Comparison of ENCODE assay signal across 1 cellular context in genomic region chr11:102451041-102451692, GRCh38.
TF ChIP-seq lines count a peak whose summit lies in the region.

No MANE protein-coding gene starts in this region.

TF ChIP-seq in K562, 482 proteins besides CTCF, POLR2A, EP300 and RAD21 (continued from another document):
- TF ChIP-seq RREB1 (CRISPR knock-in tag; IDR thresholded peaks at IDR 0.05) (no peak), SAP30 (IDR thresholded peaks at IDR 0.05; ENCODE audit: borderline replicate concordance, insufficient read depth, low read depth, low read length, poor library complexity, severe bottlenecking) (no peak), ZBTB43 (CRISPR knock-in tag; IDR thresholded peaks at IDR 0.05) (no peak), ARID3B (CRISPR knock-in tag; IDR thresholded peaks at IDR 0.05; ENCODE audit: borderline replicate concordance) (no peak), ID3 (CRISPR knock-in tag; IDR thresholded peaks at IDR 0.05) (no peak), ID3 (tag; IDR thresholded peaks at IDR 0.05) (no peak), GABPB2 (CRISPR knock-in tag; conservative IDR thresholded peaks at IDR 0.05) (no peak), MTF1 (CRISPR knock-in tag; IDR thresholded peaks at IDR 0.05; ENCODE audit: borderline replicate concordance) (no peak), DDX20 (tag; IDR thresholded peaks at IDR 0.05; ENCODE audit: low read depth) (no peak), RNF2 (IDR thresholded peaks at IDR 0.05) (no peak), BCOR (IDR thresholded peaks at IDR 0.05) (no peak; the same call in 1 of the 2 replicates)
TF ChIP-seq in K562: peak in this region for 14.
